In genomic region chr14:54489731-54490447, GRCh38 we compare ENCODE assay signal across 9 cellular contexts. TPM values are rescaled to one million over a fixed set of nuclear protein-coding genes. Genes with fewer than 3 reads are reported as not detected.
DNase-seq lines count a peak whose midpoint lies in the region; ATAC-seq and TF ChIP-seq lines count a peak whose summit lies in the region.
"Had no signal": no experiment of that assay in that cellular context is flagged by ENCODE, and none has a peak within 500 bp of the region (broad histone marks: within the 10 kb centered on the region; RNA-seq: fewer than 3 reads in every experiment).

No MANE protein-coding gene starts in this region.

- intact Hi-C loops in CD14-positive monocyte (cut with micrococcal nuclease) (loop anchor here (5.0 kb wide), 3 partner anchors 38 to 93 kb away; partner anchors contain the start of gene CDKN3 (in 1 of the 2)), colonic mucosa (cut with DNase I) (no loop called here), ovary (cut with DNase I) (loop anchor here in 1 of 4 donors (1.0 kb wide), 1 partner anchor 49 kb away; the partner anchor contains the start of gene CNIH1)

- no peak for TF ChIP-seq EP300 in ovary (IDR thresholded peaks at IDR 0.05)

- no peak for ATAC-seq in HG03342 (IDR thresholded peaks at IDR 0.05; ENCODE audit: unreplicated experiment)

- DNase-seq in CD14-positive monocyte (ENCODE audit: low spot score) (no peak), Karpas-422 (no peak), colonic mucosa (no peak), nephron progenitor cell (no peak), dermis blood vessel endothelial cell (no peak), ovary (no peak), Kasumi-1 (lab: John Stamatoyannopoulos, UW) (no peak)
- DNase-seq: activated CD4-positive, CD25-positive, alpha-beta regulatory T cell had no signal

- H3K4me1 ChIP-seq in Karpas-422 (ENCODE audit: low read length) (peaks cover 40% of the 10 kb centered on the region), colonic mucosa (peaks cover under 1% of the 10 kb centered on the region), ovary (ENCODE audit: insufficient read depth) (peaks cover 9% of the 10 kb centered on the region)

- H3K27me3 ChIP-seq in Karpas-422 (ENCODE audit: low read length) (no peaks in the 10 kb centered on the region), colonic mucosa (no peaks in the 10 kb centered on the region), ovary (no peaks in the 10 kb centered on the region)

- H3K4me2 ChIP-seq in Karpas-422 (ENCODE audit: low read depth, low read length, poor library complexity, severe bottlenecking) = peak overlapping the region; percentile 92

- H3K4me3 ChIP-seq in Karpas-422 (ENCODE audit: low read length) (peak overlapping the region; percentile 90), colonic mucosa (no peak overlapping the region), ovary (no peak overlapping the region)

- H3K27ac ChIP-seq in Karpas-422 (ENCODE audit: low read length) = peak overlapping the region; percentile 63
- H3K27ac ChIP-seq in colonic mucosa = peak overlapping the region; percentile 97
- no peak overlapping the region for H3K27ac ChIP-seq in ovary

- H4K20me1 ChIP-seq in Karpas-422 (ENCODE audit: insufficient read depth, low read depth, low read length) = no peaks in the 10 kb centered on the region

- H3K4me1 Mint-ChIP-seq in CD14-positive monocyte (peaks cover 58% of the 10 kb centered on the region), nephron progenitor cell (peaks cover 49% of the 10 kb centered on the region)

- H3K9ac ChIP-seq in Karpas-422 (ENCODE audit: low read length) (peak overlapping the region; percentile 97), colonic mucosa (ENCODE audit: low read depth in 2 of 2, low read length in 2 of 2) (peak overlapping the region in 1 of 2 donors; percentile 80)

- H3K27ac Mint-ChIP-seq in CD14-positive monocyte (peak overlapping the region in 5 of 7 donors; percentile 88 to 95 (median 91)), nephron progenitor cell (peak overlapping the region; percentile 81)

- H3K9me3 Mint-ChIP-seq in CD14-positive monocyte = peaks cover 0 to 3% (median 0%) of the 10 kb centered on the region in 7 donors
- peaks cover 16% of the 10 kb centered on the region for H3K9me3 Mint-ChIP-seq in nephron progenitor cell

- WGBS in ovary, 3 donors = 87 to 94% (median 94%) methylated on average over 4 of the region's 4 CpGs

- peak overlapping the region in 1 of 2 donors; percentile 86 for H3K4me3 Mint-ChIP-seq in CD14-positive monocyte
- peak overlapping the region; percentile 90 for H3K4me3 Mint-ChIP-seq in nephron progenitor cell

- peaks cover 2 to 13% of the 10 kb centered on the region in 2 donors for H3K36me3 Mint-ChIP-seq in CD14-positive monocyte
- peaks cover 21% of the 10 kb centered on the region for H3K36me3 Mint-ChIP-seq in nephron progenitor cell (ENCODE audit: low read depth)

- H3K79me2 ChIP-seq in Karpas-422 (ENCODE audit: low read length) = peaks cover 49% of the 10 kb centered on the region

- H3K9me3 ChIP-seq in Karpas-422 (ENCODE audit: low read length) (no peaks in the 10 kb centered on the region), colonic mucosa (no peaks in the 10 kb centered on the region), ovary (no peaks in the 10 kb centered on the region)

- H3K27me3 Mint-ChIP-seq in CD14-positive monocyte (ENCODE audit: low read depth in 3 of 3) = peaks cover 0 to 2% (median 0%) of the 10 kb centered on the region in 3 donors
- H3K27me3 Mint-ChIP-seq in nephron progenitor cell (ENCODE audit: low read depth, poor library complexity) = peaks cover 8% of the 10 kb centered on the region

- no peaks in the 10 kb centered on the region for H3K9me2 ChIP-seq in Karpas-422 (replicated peaks; ENCODE audit: insufficient read depth, low read length)

- no peaks in the 10 kb centered on the region for H3K36me3 ChIP-seq in Karpas-422 (ENCODE audit: insufficient read depth, low read length)
- no peaks in the 10 kb centered on the region for H3K36me3 ChIP-seq in colonic mucosa
- H3K36me3 ChIP-seq in ovary = no peaks in the 10 kb centered on the region

- no peak for TF ChIP-seq POLR2A in ovary (IDR thresholded peaks at IDR 0.05)

- peak overlapping the region; percentile 98 for H2AFZ ChIP-seq in Karpas-422 (ENCODE audit: low read length)

- TF ChIP-seq CTCF in CD14-positive monocyte (IDR thresholded peaks at IDR 0.05) (no peak), colonic mucosa (IDR thresholded peaks at IDR 0.05) (no peak), nephron progenitor cell (IDR thresholded peaks at IDR 0.05) (no peak), ovary (IDR thresholded peaks at IDR 0.05) (no peak)

RNA-seq across cellular contexts. Expression of gene GMFB, which starts 1.1 kb away (rescaled TPM):
- polyA plus RNA-seq in CD14-positive monocyte (10 to 100 TPM; 26.1 to 41.1 TPM), ovary (10 to 100 TPM; 14.1 to 18.6 TPM)
- 35.9 and 81.8 TPM in 2 replicates for total RNA-seq in Karpas-422 (2014; rRNA removed; shearing (Covaris generic); ENCODE audit: low replicate concordance)
- total RNA-seq in colonic mucosa (10 to 100 TPM; 67.8 to 85.7 TPM), dermis blood vessel endothelial cell (113 and 114 TPM in 2 replicates), ovary (10 to 100 TPM; 29.3 to 65.5 (median 33.8) TPM)

RNA-seq across cellular contexts. Expression of gene CGRRF1, which starts 19.8 kb away (rescaled TPM):
- 10 to 100 TPM; 18.6 to 19.4 TPM for polyA plus RNA-seq in CD14-positive monocyte
- 8.8 and 25.9 TPM in 2 replicates for total RNA-seq in Karpas-422 (2014; rRNA removed; shearing (Covaris generic); ENCODE audit: low replicate concordance)
- 10 to 100 TPM; 13.2 to 21.3 TPM for total RNA-seq in colonic mucosa
- 13.2 and 20.8 TPM in 2 replicates for total RNA-seq in dermis blood vessel endothelial cell
- 10 to 100 TPM; 20.3 to 36.7 (median 25.2) TPM for total RNA-seq in ovary
- 10 to 100 TPM; 17.9 to 18.5 TPM for polyA plus RNA-seq in ovary

RNA-seq across cellular contexts. Expression of gene CNIH1, which starts 48.7 kb away (rescaled TPM):
- 100 to 1,000 TPM; 138 to 162 TPM for polyA plus RNA-seq in CD14-positive monocyte
- total RNA-seq in Karpas-422 (2014; rRNA removed; shearing (Covaris generic); ENCODE audit: low replicate concordance) = 132 and 576 TPM in 2 replicates
- total RNA-seq in colonic mucosa = 100 to 1,000 TPM; 117 to 125 TPM
- 156 and 160 TPM in 2 replicates for total RNA-seq in dermis blood vessel endothelial cell
- total RNA-seq in ovary = 100 to 1,000 TPM in 1 of 7 donors, 10 to 100 TPM in 6; 53.5 to 101 (median 63.3) TPM
- polyA plus RNA-seq in ovary = 100 to 1,000 TPM in 1 of 2 donors, 10 to 100 TPM in 1; 67.0 to 203 TPM

Comparison
In these comparisons a context has a peak if more than half of its experiments do, and no peak if none do; other contexts are left out.
1. H3K27ac ChIP-seq: peak in Karpas-422 (single experiment) and colonic mucosa (single experiment); none in ovary (0 of 2).